Comparison of ENCODE assay signal across 19 cellular contexts in the genomic region with DNA sequence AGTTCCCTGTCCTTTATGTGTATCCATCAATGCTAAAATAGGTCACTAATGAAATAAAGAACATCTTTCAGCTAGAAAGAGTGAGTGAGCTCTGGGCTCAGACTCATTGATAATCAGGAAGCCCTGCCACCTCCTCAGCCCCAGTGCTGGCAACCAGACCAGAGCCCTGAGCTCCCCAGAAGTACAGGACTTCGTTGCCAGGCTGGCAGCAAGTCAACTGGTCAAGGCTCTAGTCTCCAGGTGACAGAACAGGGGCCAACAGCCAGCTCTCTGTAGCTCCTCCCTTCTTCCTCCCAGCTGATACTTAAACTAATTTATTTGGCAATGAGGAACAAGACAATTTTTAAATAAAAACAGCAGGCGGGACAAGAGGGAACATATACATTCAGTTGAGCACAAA.
"Had no signal": no experiment of that assay in that cellular context is flagged by ENCODE, and none has a peak within 500 bp of the region (broad histone marks: within the 10 kb centered on the region; RNA-seq: fewer than 3 reads in every experiment).

No MANE protein-coding gene starts in this region.

- DNase-seq: activated CD4-positive, alpha-beta T cell treated with anti-CD3 and anti-CD28 coated beads for 4 hours; activated CD8-positive, alpha-beta memory T cell treated with anti-CD3 and anti-CD28 coated beads, Interleukin-2, amount 50 U/mL, for 4 hours; activated CD8-positive, alpha-beta T cell treated with anti-CD3 and anti-CD28 coated beads for 36 hours; activated gamma-delta T cell treated with Interleukin-2 at 50 U/mL for 16 hours; activated naive CD4-positive, alpha-beta T cell treated with anti-CD3 and anti-CD28 coated beads, Interleukin-2, amount 10 ng/mL, durations not matched to agents 7 days and 5 days; activated naive CD8-positive, alpha-beta T cell treated with anti-CD3 and anti-CD28 coated beads, Interleukin-2, amount 10 ng/mL, durations not matched to agents 7 days and 5 days; activated T-cell treated with anti-CD3 and anti-CD28 coated beads, Interleukin-2, amount 50 U/mL, for 72 hours; adrenal gland; brain microvascular endothelial cell; Kasumi-1; NCI-H1048; NCI-H146; NCI-H187 treated with DMSO at 0.1 percent for 48 hours; NCI-H2107; NCI-H2171 treated with DMSO at 0.1 percent for 48 hours; NCI-H510A treated with DMSO at 0.1 percent for 48 hours; NCI-H69; PC-3; SHP77 treated with DMSO at 0.1 percent for 48 hours had no signal
